Comparison of ENCODE assay signal across 9 cellular contexts in genomic region chr14:23829736-23830474, GRCh38.
DNase-seq lines count a peak whose midpoint lies in the region; ATAC-seq, FAIRE-seq and TF ChIP-seq lines count a peak whose summit lies in the region.
"Had no signal": no experiment of that assay in that cellular context is flagged by ENCODE, and none has a peak within 500 bp of the region (broad histone marks: within the 10 kb centered on the region; RNA-seq: fewer than 3 reads in every experiment).

No MANE protein-coding gene starts in this region.

- H3K36me3 ChIP-seq in HEK293 (ENCODE audit: control insufficient read depth in 2 of 2, insufficient read depth in 1 of 2, low read length in 2 of 2) = no peaks in the 10 kb centered on the region
- no peaks in the 10 kb centered on the region for H3K36me3 ChIP-seq in skeletal muscle satellite cell (ENCODE audit: insufficient read depth, low read length)
- H3K36me3 ChIP-seq: tibial artery had no signal

- TF ChIP-seq CTCF in HEK293 (tag by site-specific recombination; IDR thresholded peaks at IDR 0.05) = no peak
- no peak for TF ChIP-seq CTCF in RWPE1 (conservative IDR thresholded peaks at IDR 0.05; ENCODE audit: low read depth)

- DNase-seq in RWPE1 (ENCODE audit: low spot score) = peak; percentile 88
- DNase-seq in fibroblast of the conjunctiva (ENCODE audit: low read depth) = peak; percentile 76
- no peak for DNase-seq in GM12892 (ENCODE audit: insufficient read length)
- no peak for DNase-seq in RPMI8226
- DNase-seq: activated CD8-positive, alpha-beta memory T cell treated with anti-CD3 and anti-CD28 coated beads, Interleukin-2, amount 50 U/mL, for 4 hours; tibial artery had no signal

- no peaks in the 10 kb centered on the region for H3K9me3 ChIP-seq in HEK293 (ENCODE audit: control insufficient read depth, insufficient read depth, low read depth, low read length)
- no peaks in the 10 kb centered on the region for H3K9me3 ChIP-seq in skeletal muscle satellite cell (replicated peaks; ENCODE audit: low read length)
- H3K9me3 ChIP-seq: tibial artery had no signal

- peak overlapping the region; percentile 24 for H3K9ac ChIP-seq in skeletal muscle satellite cell (ENCODE audit: low read depth, low read length)

- no peaks in the 10 kb centered on the region for H3K27me3 ChIP-seq in skeletal muscle satellite cell (ENCODE audit: control insufficient read depth, insufficient read depth, low read length)
- H3K27me3 ChIP-seq: tibial artery had no signal

- ATAC-seq in HG02678 (IDR thresholded peaks at IDR 0.05; ENCODE audit: unreplicated experiment) = no peak

- peak overlapping the region; percentile 46 for H3K4me2 ChIP-seq in skeletal muscle satellite cell (ENCODE audit: low read length)

- FAIRE-seq in GM12892 (lab: Jason Lieb, UNC) = no peak

- H3K4me3 ChIP-seq in HEK293 (ENCODE audit: low read depth, low read length) = no peak overlapping the region
- H3K4me3 ChIP-seq in skeletal muscle satellite cell (ENCODE audit: low read length) = no peak overlapping the region
- H3K4me3 ChIP-seq: tibial artery had no signal

- CTCF ChIA-PET in HEK293 (lab: Yijun Ruan, JAX) = interaction anchor here (0.6 to 1.0 kb wide), 3 partner anchors 80 to 117 kb away, joined by 3 read pairs; no protein-coding TSS in a partner anchor
- CTCF ChIA-PET in RWPE1 (lab: Yijun Ruan, JAX) = interaction anchor here (0.6 to 1.3 kb wide), 3 partner anchors 236 to 1337 kb away, joined by 3 to 4 read pairs (median 3); no protein-coding TSS in a partner anchor

- H3K27ac ChIP-seq in HEK293 (ENCODE audit: extremely low read depth, low read depth, low read length) = no peak overlapping the region
- no peak overlapping the region for H3K27ac ChIP-seq in RWPE1
- H3K27ac ChIP-seq: tibial artery had no signal

- no peak for TF ChIP-seq POLR2A in GM12892 (IDR thresholded peaks at IDR 0.05; ENCODE audit: low read depth, low read length)

- POLR2A ChIA-PET in HEK293 (lab: Yijun Ruan, JAX) (interaction anchor here (0.8 kb wide), 1 partner anchor 15 kb away, joined by 4 read pairs; no protein-coding TSS in a partner anchor), RWPE1 (lab: Yijun Ruan, JAX; ENCODE audit: low non-redundant PET) (no interaction called here)

- no peaks in the 10 kb centered on the region for H3K4me1 ChIP-seq in HEK293 (ENCODE audit: control insufficient read depth, insufficient read depth, low read length)
- H3K4me1 ChIP-seq in skeletal muscle satellite cell (ENCODE audit: control insufficient read depth, insufficient read depth, low read length) = peaks cover 42% of the 10 kb centered on the region

TF ChIP-seq in HEK293, 187 proteins besides CTCF, POLR2A, EP300 and RAD21:
- 0 out of 2 replicates have a peak, but pooled peaks have one; percentile 56 for TF ChIP-seq ZNF184 (tag by site-specific recombination; IDR thresholded peaks at IDR 0.05)
- TF ChIP-seq, protein P1, sequence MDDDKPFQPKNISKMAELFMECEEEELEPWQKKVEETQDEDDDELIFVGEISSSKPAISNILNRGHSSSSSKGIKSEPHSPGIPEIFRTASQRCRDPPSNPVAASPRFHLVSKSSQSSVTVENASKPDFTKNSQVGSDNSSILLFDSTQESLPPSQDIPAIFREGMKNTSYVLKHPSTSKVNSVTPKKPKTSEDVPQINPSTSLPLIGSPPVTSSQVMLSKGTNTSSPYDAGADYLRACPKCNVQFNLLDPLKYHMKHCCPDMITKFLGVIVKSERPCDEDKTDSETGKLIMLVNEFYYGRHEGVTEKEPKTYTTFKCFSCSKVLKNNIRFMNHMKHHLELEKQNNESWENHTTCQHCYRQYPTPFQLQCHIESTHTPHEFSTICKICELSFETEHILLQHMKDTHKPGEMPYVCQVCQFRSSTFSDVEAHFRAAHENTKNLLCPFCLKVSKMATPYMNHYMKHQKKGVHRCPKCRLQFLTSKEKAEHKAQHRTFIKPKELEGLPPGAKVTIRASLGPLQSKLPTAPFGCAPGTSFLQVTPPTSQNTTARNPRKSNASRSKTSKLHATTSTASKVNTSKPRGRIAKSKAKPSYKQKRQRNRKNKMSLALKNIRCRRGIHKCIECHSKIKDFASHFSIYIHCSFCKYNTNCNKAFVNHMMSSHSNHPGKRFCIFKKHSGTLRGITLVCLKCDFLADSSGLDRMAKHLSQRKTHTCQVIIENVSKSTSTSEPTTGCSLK (tag by site-specific recombination; IDR thresholded peaks at IDR 0.05) = no peak
- TF ChIP-seq ZNF629 (tag by site-specific recombination; IDR thresholded peaks at IDR 0.05) = peak; percentile 57
- TF ChIP-seq, protein P2, sequence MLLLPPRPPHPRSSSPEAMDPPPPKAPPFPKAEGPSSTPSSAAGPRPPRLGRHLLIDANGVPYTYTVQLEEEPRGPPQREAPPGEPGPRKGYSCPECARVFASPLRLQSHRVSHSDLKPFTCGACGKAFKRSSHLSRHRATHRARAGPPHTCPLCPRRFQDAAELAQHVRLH (tag by site-specific recombination; IDR thresholded peaks at IDR 0.05) = no peak
- no peak for TF ChIP-seq ZNF830 (tag by site-specific recombination; IDR thresholded peaks at IDR 0.05; ENCODE audit: low read depth)
- TF ChIP-seq GLIS1 (tag by site-specific recombination; IDR thresholded peaks at IDR 0.05) = peak; percentile 42
- TF ChIP-seq ZBTB17 (tag by site-specific recombination; IDR thresholded peaks at IDR 0.05) = no peak
- peak; percentile 30; the same call in 1 of the 2 replicates for TF ChIP-seq ZNF660 (tag by site-specific recombination; IDR thresholded peaks at IDR 0.05)
- no peak for TF ChIP-seq ZBTB1 (tag by site-specific recombination; IDR thresholded peaks at IDR 0.05)
- TF ChIP-seq KLF17 (tag by site-specific recombination; IDR thresholded peaks at IDR 0.05) = no peak; the same call in 1 of the 2 replicates
- TF ChIP-seq, protein P3, sequence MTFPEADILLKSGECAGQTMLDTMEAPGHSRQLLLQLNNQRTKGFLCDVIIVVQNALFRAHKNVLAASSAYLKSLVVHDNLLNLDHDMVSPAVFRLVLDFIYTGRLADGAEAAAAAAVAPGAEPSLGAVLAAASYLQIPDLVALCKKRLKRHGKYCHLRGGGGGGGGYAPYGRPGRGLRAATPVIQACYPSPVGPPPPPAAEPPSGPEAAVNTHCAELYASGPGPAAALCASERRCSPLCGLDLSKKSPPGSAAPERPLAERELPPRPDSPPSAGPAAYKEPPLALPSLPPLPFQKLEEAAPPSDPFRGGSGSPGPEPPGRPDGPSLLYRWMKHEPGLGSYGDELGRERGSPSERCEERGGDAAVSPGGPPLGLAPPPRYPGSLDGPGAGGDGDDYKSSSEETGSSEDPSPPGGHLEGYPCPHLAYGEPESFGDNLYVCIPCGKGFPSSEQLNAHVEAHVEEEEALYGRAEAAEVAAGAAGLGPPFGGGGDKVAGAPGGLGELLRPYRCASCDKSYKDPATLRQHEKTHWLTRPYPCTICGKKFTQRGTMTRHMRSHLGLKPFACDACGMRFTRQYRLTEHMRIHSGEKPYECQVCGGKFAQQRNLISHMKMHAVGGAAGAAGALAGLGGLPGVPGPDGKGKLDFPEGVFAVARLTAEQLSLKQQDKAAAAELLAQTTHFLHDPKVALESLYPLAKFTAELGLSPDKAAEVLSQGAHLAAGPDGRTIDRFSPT (tag by site-specific recombination; IDR thresholded peaks at IDR 0.05) = peak; percentile 69
- peak; percentile 49; the same call in 1 of the 2 replicates for TF ChIP-seq ZNF596 (tag by site-specific recombination; IDR thresholded peaks at IDR 0.05)
- no peak for TF ChIP-seq GLI2 (tag by site-specific recombination; IDR thresholded peaks at IDR 0.05; ENCODE audit: borderline replicate concordance, low read depth)
- no peak for TF ChIP-seq KLF1 (tag by site-specific recombination; IDR thresholded peaks at IDR 0.05)
- 0 out of 2 replicates have a peak, but pooled peaks have one; percentile 23 for TF ChIP-seq SP3 (tag by site-specific recombination; IDR thresholded peaks at IDR 0.05)
- no peak for TF ChIP-seq ZNF529 (tag by site-specific recombination; IDR thresholded peaks at IDR 0.05; ENCODE audit: insufficient replicate concordance)
TF ChIP-seq in HEK293: peak in this region for 7.

Comparison
In these comparisons a context has a peak if more than half of its experiments do, and no peak if none do; other contexts are left out.
1. DNase-seq: peak in RWPE1 (single experiment) and fibroblast of the conjunctiva (single experiment); none in GM12892 (single experiment) and RPMI8226 (single experiment).